In the genomic region with DNA sequence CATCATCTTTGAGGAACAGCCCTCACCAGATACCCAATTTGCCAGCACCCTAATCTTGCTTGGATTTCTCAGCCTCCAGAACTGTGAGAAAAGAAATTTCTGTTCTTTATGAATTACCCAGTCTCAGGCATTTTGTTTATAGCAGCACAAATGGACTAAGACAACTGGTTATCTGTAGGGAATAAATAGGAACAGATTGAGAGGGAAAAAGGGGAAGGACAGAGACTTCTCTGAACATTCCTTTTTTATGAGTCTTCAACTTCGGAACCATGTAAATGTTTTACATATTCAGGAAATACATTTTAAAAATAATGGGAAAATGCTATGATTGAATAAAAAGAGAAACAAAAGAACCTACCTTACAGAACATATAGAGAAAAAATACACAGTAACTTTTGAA, we compare ENCODE assay signal across 31 cellular contexts. TPM values are rescaled to one million over a fixed set of nuclear protein-coding genes. Genes with fewer than 3 reads are reported as not detected.
DNase-seq lines count a peak whose midpoint lies in the region; ATAC-seq, FAIRE-seq and TF ChIP-seq lines count a peak whose summit lies in the region.
"Had no signal": no experiment of that assay in that cellular context is flagged by ENCODE, and none has a peak within 500 bp of the region (broad histone marks: within the 10 kb centered on the region; RNA-seq: fewer than 3 reads in every experiment).

No MANE protein-coding gene starts in this region.

- no peak for TF ChIP-seq EP300 in stomach (IDR thresholded peaks at IDR 0.05)

- no peaks in the 10 kb centered on the region for H3K27me3 ChIP-seq in stomach
- H3K27me3 ChIP-seq: MG63, Peyer's patch, tibial artery had no signal

- 63 to 90% (median 81%) methylated on average over 1 of the region's 1 CpG for WGBS in stomach, 5 donors

- H3K4me3 ChIP-seq in AG10803 (ENCODE audit: low read length) (no peak overlapping the region), choroid plexus epithelial cell (ENCODE audit: low read depth, low read length) (no peak overlapping the region), stomach (no peak overlapping the region)
- H3K4me3 ChIP-seq: MG63, Peyer's patch, tibial artery had no signal

- H3K36me3 ChIP-seq in stomach = no peaks in the 10 kb centered on the region
- H3K36me3 ChIP-seq: Peyer's patch, tibial artery had no signal

- intact Hi-C loops in stomach (cut with DNase I; ENCODE audit: low total_unique reads) = no loop called here

- no peak for TF ChIP-seq CTCF in AG10803 (conservative IDR thresholded peaks at IDR 0.05; ENCODE audit: low read length)
- no peak for TF ChIP-seq CTCF in choroid plexus epithelial cell (conservative IDR thresholded peaks at IDR 0.05; ENCODE audit: low read depth, low read length)
- no peak for TF ChIP-seq CTCF in stomach (IDR thresholded peaks at IDR 0.05)

- DNase-seq in AG10803 (ENCODE audit: low read depth) (peak; percentile 69), HS-5 (ENCODE audit: low read depth) (peak; percentile 15), choroid plexus epithelial cell (ENCODE audit: low read depth) (peak; percentile 47), kidney tubule cell (ENCODE audit: low spot score) (peak; percentile 14), stomach (no peak), H4 (ENCODE audit: low spot score) (no peak), H54 (ENCODE audit: insufficient read length, low spot score) (no peak)
- DNase-seq: ACHN; activated CD4-positive, alpha-beta T cell treated with anti-CD3 and anti-CD28 coated beads, Interleukin-2, amount 50 U/mL, for 4 hours; activated CD4-positive, CD25-positive, alpha-beta regulatory T cell; anterior cingulate cortex; Caco-2; dermis blood vessel endothelial cell; KBM-7; kidney; MG63; naive thymus-derived CD8-positive, alpha-beta T cell; NCI-H2029 treated with DMSO at 0.1 percent for 48 hours; NCI-H226; NCI-H748 treated with DMSO at 0.1 percent for 48 hours; occipital lobe; Peyer's patch; SIG-M5; T-helper 1 cell; tibial artery had no signal

- ATAC-seq in HG03442 (IDR thresholded peaks at IDR 0.05; ENCODE audit: unreplicated experiment) = no peak
- ATAC-seq: naive thymus-derived CD8-positive, alpha-beta T cell had no signal

- FAIRE-seq in H54 (lab: Jason Lieb, UNC) = no peak
- FAIRE-seq: endometrium, HTR-8/SVneo had no signal

- H3K9me3 ChIP-seq in stomach = no peaks in the 10 kb centered on the region
- H3K9me3 ChIP-seq: Caco-2, MG63, Peyer's patch, tibial artery had no signal

- TF ChIP-seq POLR2A in stomach (IDR thresholded peaks at IDR 0.05) (no peak), H54 (IDR thresholded peaks at IDR 0.05; ENCODE audit: low read depth, low read length) (no peak)

- no peak overlapping the region for H3K27ac ChIP-seq in stomach
- H3K27ac ChIP-seq: C4-2B, Peyer's patch, tibial artery had no signal

- H3K4me1 ChIP-seq in stomach = peaks cover 4 to 48% (median 21%) of the 10 kb centered on the region in 4 donors
- H3K4me1 ChIP-seq: Caco-2 had no signal

RNA-seq across cellular contexts. Expression of a gene that starts 20.9 kb away (rescaled TPM):
- total RNA-seq in stomach = 10 to 100 TPM; 18.4 to 72.7 (median 20.3) TPM
- 10 to 100 TPM; 10.3 to 20.4 (median 16.3) TPM for polyA plus RNA-seq in stomach
- total RNA-seq in H4 (2014; rRNA removed; shearing (Covaris generic)) = 56.1 and 68.5 TPM in 2 replicates

RNA-seq across cellular contexts. Expression of a gene that starts 21.0 kb away (rescaled TPM):
- not detected for total RNA-seq in stomach
- not detected for polyA plus RNA-seq in stomach
- total RNA-seq in H4 (2014; rRNA removed; shearing (Covaris generic)) = not detected in 2 replicates
- total RNA-seq: Caco-2, dermis blood vessel endothelial cell, lower leg skin, occipital lobe, Peyer's patch, skeletal muscle tissue had no signal
- polyA plus RNA-seq: naive thymus-derived CD8-positive, alpha-beta T cell had no signal

Comparison
In these comparisons a context has a peak if more than half of its experiments do, and no peak if none do; other contexts are left out.
1. DNase-seq: peak in AG10803 (single experiment), HS-5 (single experiment), choroid plexus epithelial cell (single experiment) and kidney tubule cell (single experiment); none in stomach (single experiment), H4 (single experiment) and H54 (single experiment).